Comparison of ENCODE assay signal across 21 cellular contexts in the genomic region with DNA sequence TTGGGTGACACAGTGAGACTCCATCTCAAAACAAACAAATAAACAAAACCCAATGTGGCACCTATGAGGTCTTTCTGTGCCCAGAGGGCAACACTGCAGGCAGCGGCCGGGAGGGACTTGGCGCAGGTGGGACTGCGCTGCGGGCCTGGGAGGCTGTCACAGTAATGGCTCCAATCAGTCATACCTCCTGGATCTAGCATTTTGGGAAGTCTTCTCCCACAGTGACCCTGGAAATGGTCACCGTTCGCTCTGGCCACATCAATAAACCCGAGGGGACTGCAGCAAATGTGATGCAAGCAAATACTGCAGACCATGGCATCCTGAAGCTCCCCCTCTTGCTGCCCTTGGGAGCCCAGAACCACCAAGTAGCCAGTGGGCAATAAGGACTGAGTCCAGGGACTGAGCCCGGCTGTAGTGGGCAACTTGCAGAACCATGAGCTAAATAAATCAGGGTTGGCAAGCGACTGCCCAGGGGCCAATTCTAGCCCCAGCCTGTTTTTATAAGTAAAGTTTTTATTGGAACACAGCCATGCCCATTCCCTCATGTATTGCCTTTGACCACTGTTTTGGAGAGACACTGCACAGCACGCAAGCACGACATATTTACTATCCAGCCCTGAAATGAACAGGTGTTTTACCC. TPM values are rescaled to one million over a fixed set of nuclear protein-coding genes. Genes with fewer than 3 reads are reported as not detected.
"Had no signal": no experiment of that assay in that cellular context is flagged by ENCODE, and none has a peak within 500 bp of the region (broad histone marks: within the 10 kb centered on the region; RNA-seq: fewer than 3 reads in every experiment).

No MANE protein-coding gene starts in this region.

- H3K27ac ChIP-seq: breast epithelium, psoas muscle, transverse colon, vagina had no signal

- H3K9me3 Mint-ChIP-seq: activated naive CD8-positive, alpha-beta T cell treated with anti-CD3 and anti-CD28 coated beads for 36 hours; activated T-cell treated with anti-CD3 and anti-CD28 coated beads, Interleukin-2, amount 50 U/mL, for 24 hours; activated T-helper 17 cell treated with anti-CD3 and anti-CD28 coated beads, Interleukin-2, amount 50 U/mL, for 72 hours; mesothelial cell of epicardium; naive thymus-derived CD8-positive, alpha-beta T cell; stimulated activated effector memory CD8-positive, alpha-beta T cell treated with anti-CD3 and anti-CD28 coated beads, Interleukin-12 subunit alpha, Interleukin-12 subunit beta, amount 100 ng/mL, for 72 hours; stimulated activated naive CD8-positive, alpha-beta T cell treated with anti-CD3 and anti-CD28 coated beads, Interleukin-15, amount 100 ng/mL, for 72 hours; T-helper 2 cell treated with Interferon-gamma antibody and Interleukin-4, amounts not matched to agents 5 μg/mL and 100 μg/mL, for 36 hours; WTC11 had no signal

- H3K4me1 Mint-ChIP-seq: activated T-helper 17 cell treated with anti-CD3 and anti-CD28 coated beads, Interleukin-2, amount 50 U/mL, for 72 hours; naive thymus-derived CD8-positive, alpha-beta T cell; stimulated activated effector memory CD8-positive, alpha-beta T cell treated with anti-CD3 and anti-CD28 coated beads, Interleukin-12 subunit alpha, Interleukin-12 subunit beta, amount 100 ng/mL, for 72 hours had no signal

- H3K9me3 ChIP-seq: breast epithelium, psoas muscle, transverse colon, vagina had no signal

- H3K4me1 ChIP-seq: breast epithelium, psoas muscle, transverse colon, vagina had no signal

- H3K27ac Mint-ChIP-seq: activated naive CD8-positive, alpha-beta T cell treated with anti-CD3 and anti-CD28 coated beads for 36 hours; activated T-cell treated with anti-CD3 and anti-CD28 coated beads, Interleukin-2, amount 50 U/mL, for 24 hours; activated T-helper 17 cell treated with anti-CD3 and anti-CD28 coated beads, Interleukin-2, amount 50 U/mL, for 72 hours; mesothelial cell of epicardium; naive thymus-derived CD8-positive, alpha-beta T cell; stimulated activated effector memory CD8-positive, alpha-beta T cell treated with anti-CD3 and anti-CD28 coated beads, Interleukin-12 subunit alpha, Interleukin-12 subunit beta, amount 100 ng/mL, for 72 hours; stimulated activated naive CD8-positive, alpha-beta T cell treated with anti-CD3 and anti-CD28 coated beads, Interleukin-15, amount 100 ng/mL, for 72 hours; T-helper 2 cell treated with Interferon-gamma antibody and Interleukin-4, amounts not matched to agents 5 μg/mL and 100 μg/mL, for 36 hours; WTC11 had no signal

- DNase-seq: activated naive CD4-positive, alpha-beta T cell treated with Interleukin-2 at 50 U/mL for 16 hours; activated naive CD8-positive, alpha-beta T cell treated with anti-CD3 and anti-CD28 coated beads for 36 hours; activated T-cell treated with anti-CD3 and anti-CD28 coated beads, Interleukin-2, amount 50 U/mL, for 24 hours; effector CD4-positive, alpha-beta T cell; erythroblast; foreskin fibroblast; kidney; psoas muscle; right cardiac atrium; stimulated activated CD4-positive, alpha-beta T cell treated with anti-CD3 and anti-CD28 coated beads, Interleukin-1b, Interleukin-23, amount 100 ng/mL, for 48 hours; stimulated activated naive CD8-positive, alpha-beta T cell treated with anti-CD3 and anti-CD28 coated beads, Interleukin-15, amount 100 ng/mL, for 72 hours; transverse colon had no signal

- H3K27me3 ChIP-seq: breast epithelium, transverse colon had no signal

- H3K4me3 Mint-ChIP-seq: activated naive CD8-positive, alpha-beta T cell treated with anti-CD3 and anti-CD28 coated beads for 36 hours; activated T-cell treated with anti-CD3 and anti-CD28 coated beads, Interleukin-2, amount 50 U/mL, for 24 hours; activated T-helper 17 cell treated with anti-CD3 and anti-CD28 coated beads, Interleukin-2, amount 50 U/mL, for 72 hours; mesothelial cell of epicardium; naive thymus-derived CD8-positive, alpha-beta T cell; stimulated activated effector memory CD8-positive, alpha-beta T cell treated with anti-CD3 and anti-CD28 coated beads, Interleukin-12 subunit alpha, Interleukin-12 subunit beta, amount 100 ng/mL, for 72 hours; stimulated activated naive CD8-positive, alpha-beta T cell treated with anti-CD3 and anti-CD28 coated beads, Interleukin-15, amount 100 ng/mL, for 72 hours; T-helper 2 cell treated with Interferon-gamma antibody and Interleukin-4, amounts not matched to agents 5 μg/mL and 100 μg/mL, for 36 hours; WTC11 had no signal

- ATAC-seq: activated T-helper 17 cell treated with anti-CD3 and anti-CD28 coated beads, Interleukin-2, amount 50 U/mL, for 72 hours; naive thymus-derived CD8-positive, alpha-beta T cell; psoas muscle; right cardiac atrium; stimulated activated effector memory CD8-positive, alpha-beta T cell treated with anti-CD3 and anti-CD28 coated beads, Interleukin-12 subunit alpha, Interleukin-12 subunit beta, amount 100 ng/mL, for 72 hours; stimulated activated naive CD8-positive, alpha-beta T cell treated with anti-CD3 and anti-CD28 coated beads, Interleukin-15, amount 100 ng/mL, for 72 hours; WTC11 had no signal

- H3K4me3 ChIP-seq: breast epithelium, lung, psoas muscle, transverse colon, vagina had no signal

- H3K36me3 ChIP-seq: breast epithelium, transverse colon, vagina had no signal

- H3K36me3 Mint-ChIP-seq: activated naive CD8-positive, alpha-beta T cell treated with anti-CD3 and anti-CD28 coated beads for 36 hours; mesothelial cell of epicardium; naive thymus-derived CD8-positive, alpha-beta T cell; stimulated activated effector memory CD8-positive, alpha-beta T cell treated with anti-CD3 and anti-CD28 coated beads, Interleukin-12 subunit alpha, Interleukin-12 subunit beta, amount 100 ng/mL, for 72 hours had no signal

RNA-seq across cellular contexts. Expression of a gene that starts 15.4 kb away (rescaled TPM):
- total RNA-seq: activated naive CD8-positive, alpha-beta T cell treated with anti-CD3 and anti-CD28 coated beads for 36 hours; activated T-helper 17 cell treated with anti-CD3 and anti-CD28 coated beads, Interleukin-2, amount 50 U/mL, for 72 hours; naive thymus-derived CD8-positive, alpha-beta T cell had no signal
- polyA plus RNA-seq: naive thymus-derived CD8-positive, alpha-beta T cell had no signal
